In the genomic region with DNA sequence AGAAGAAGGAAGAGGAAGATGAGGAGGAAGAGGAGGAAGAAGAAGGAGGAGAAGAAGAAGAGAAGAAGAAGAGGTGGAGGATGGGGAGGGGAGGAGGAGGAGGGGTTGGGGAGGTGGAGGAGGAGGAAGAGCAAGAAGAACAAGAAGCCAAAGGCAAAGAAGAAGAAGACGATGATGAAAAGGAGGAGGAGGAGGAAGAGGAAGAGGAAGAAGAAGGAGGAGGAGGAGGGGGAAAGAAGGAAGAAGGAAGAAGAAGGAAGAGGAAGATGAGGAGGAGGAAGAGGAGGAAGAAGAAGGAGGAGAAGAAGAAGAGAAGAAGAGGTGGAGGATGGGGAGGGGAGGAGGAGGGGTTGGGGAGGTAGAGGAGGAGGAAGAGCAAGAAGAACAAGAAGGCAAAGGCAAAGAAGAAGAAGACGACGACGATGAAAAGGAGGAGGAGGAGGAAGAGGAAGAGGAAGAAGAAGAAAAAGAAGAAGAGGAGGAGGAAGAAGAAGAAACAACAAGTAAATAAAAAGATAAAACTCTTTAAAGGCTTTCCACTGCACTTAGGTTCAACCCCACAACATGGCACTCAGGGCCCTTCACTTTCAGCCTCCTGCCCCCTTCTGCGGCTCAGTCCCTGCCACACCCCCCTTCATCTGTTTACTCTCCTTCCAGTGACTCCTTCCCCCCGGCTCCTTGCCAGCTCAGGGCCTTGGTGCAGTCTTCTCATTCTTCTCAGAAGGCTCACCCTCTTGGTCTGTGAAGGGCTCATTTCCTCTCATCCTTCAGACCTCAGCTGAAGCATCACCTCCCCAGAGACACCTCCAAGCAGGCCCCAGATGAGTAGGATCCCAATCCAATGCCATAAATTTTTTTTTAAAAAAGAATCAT, we compare ENCODE assay signal across 16 cellular contexts.
A peak's percentile ranks its signal among the peaks of the same experiment; 100 is the strongest.
DNase-seq lines count a peak whose midpoint lies in the region; ATAC-seq lines count a peak whose summit lies in the region.
"Had no signal": no experiment of that assay in that cellular context is flagged by ENCODE, and none has a peak within 500 bp of the region (broad histone marks: within the 10 kb centered on the region; RNA-seq: fewer than 3 reads in every experiment).

No MANE protein-coding gene starts in this region.

- peaks cover 8 to 24% of the 10 kb centered on the region in 2 donors for H3K4me1 ChIP-seq in naive thymus-derived CD4-positive, alpha-beta T cell (ENCODE audit: control insufficient read depth in 2 of 2, insufficient read depth in 2 of 2, low read length in 2 of 2)
- H3K4me1 ChIP-seq: foreskin keratinocyte had no signal

- no peak overlapping the region for H3K27ac ChIP-seq in naive thymus-derived CD4-positive, alpha-beta T cell (ENCODE audit: low read depth, low read length)
- H3K27ac ChIP-seq: foreskin keratinocyte had no signal

- H3K9me3 Mint-ChIP-seq in activated T-helper 2 cell treated with anti-CD3 and anti-CD28 coated beads, Interferon-gamma antibody, Interleukin-2, Interleukin-4, amounts not matched to agents 10 μg/mL and 5 μg/mL and 100 μg/mL, durations not matched to agents 14 hours and 24 hours and 36 hours = no peaks in the 10 kb centered on the region
- H3K9me3 Mint-ChIP-seq in naive thymus-derived CD4-positive, alpha-beta T cell = peaks cover 0 to 4% (median 0%) of the 10 kb centered on the region in 11 donors
- H3K9me3 Mint-ChIP-seq: neural crest cell had no signal

- H3K27ac Mint-ChIP-seq in activated T-helper 2 cell treated with anti-CD3 and anti-CD28 coated beads, Interferon-gamma antibody, Interleukin-2, Interleukin-4, amounts not matched to agents 10 μg/mL and 5 μg/mL and 100 μg/mL, durations not matched to agents 14 hours and 24 hours and 36 hours = peak overlapping the region; percentile 72
- H3K27ac Mint-ChIP-seq in naive thymus-derived CD4-positive, alpha-beta T cell = peak overlapping the region; percentile 51 to 97 (median 75)
- H3K27ac Mint-ChIP-seq: dendritic cell treated with granulocyte-macrophage colony-stimulating factor and Interleukin-4, amounts not matched to agents 40 ng/mL and 50 ng/mL, for 4 days had no signal

- no peaks in the 10 kb centered on the region for H3K36me3 ChIP-seq in naive thymus-derived CD4-positive, alpha-beta T cell (ENCODE audit: control insufficient read depth in 2 of 3, insufficient read depth in 3 of 3, low read length in 3 of 3)

- no peak overlapping the region for H3K4me3 ChIP-seq in naive thymus-derived CD4-positive, alpha-beta T cell (ENCODE audit: low read length)

- H3K4me1 Mint-ChIP-seq in activated T-helper 2 cell treated with anti-CD3 and anti-CD28 coated beads, Interferon-gamma antibody, Interleukin-2, Interleukin-4, amounts not matched to agents 10 μg/mL and 5 μg/mL and 100 μg/mL, durations not matched to agents 14 hours and 24 hours and 36 hours (ENCODE audit: low read depth) = peaks cover 67% of the 10 kb centered on the region
- peaks cover 27 to 72% (median 57%) of the 10 kb centered on the region in 7 donors for H3K4me1 Mint-ChIP-seq in naive thymus-derived CD4-positive, alpha-beta T cell

- H3K27me3 ChIP-seq in naive thymus-derived CD4-positive, alpha-beta T cell (ENCODE audit: control insufficient read depth in 2 of 2, insufficient read depth in 2 of 2, low read length in 2 of 2) = no peaks in the 10 kb centered on the region

- POLR2A ChIA-PET in naive thymus-derived CD4-positive, alpha-beta T cell (lab: Charles Lee) = interaction anchor here (0.9 to 1.3 kb wide), 2 partner anchors 8 to 9 kb away, joined by 3 to 4 read pairs; no protein-coding TSS in a partner anchor

- H3K27me3 Mint-ChIP-seq in activated T-helper 2 cell treated with anti-CD3 and anti-CD28 coated beads, Interferon-gamma antibody, Interleukin-2, Interleukin-4, amounts not matched to agents 10 μg/mL and 5 μg/mL and 100 μg/mL, durations not matched to agents 14 hours and 24 hours and 36 hours (ENCODE audit: low read depth) = no peaks in the 10 kb centered on the region
- peaks cover 0 to 7% (median 0%) of the 10 kb centered on the region in 5 donors for H3K27me3 Mint-ChIP-seq in naive thymus-derived CD4-positive, alpha-beta T cell

- intact Hi-C loops in activated T-helper 2 cell treated with anti-CD3 and anti-CD28 coated beads, Interferon-gamma antibody, Interleukin-2, Interleukin-4, amounts not matched to agents 10 μg/mL and 5 μg/mL and 100 μg/mL, durations not matched to agents 14 hours and 24 hours and 36 hours (cut with micrococcal nuclease) = loop anchor here (5.0 kb wide), 2 partner anchors 39 to 121 kb away; no protein-coding TSS in a partner anchor
- intact Hi-C loops in naive thymus-derived CD4-positive, alpha-beta T cell (cut with micrococcal nuclease) = no loop called here

- CTCF ChIA-PET in naive thymus-derived CD4-positive, alpha-beta T cell (lab: Charles Lee) = interaction anchor here (1.0 to 1.4 kb wide), 2 partner anchors 35 to 196 kb away, joined by 3 to 5 read pairs; no protein-coding TSS in a partner anchor

- no peaks in the 10 kb centered on the region for H3K36me3 Mint-ChIP-seq in activated T-helper 2 cell treated with anti-CD3 and anti-CD28 coated beads, Interferon-gamma antibody, Interleukin-2, Interleukin-4, amounts not matched to agents 10 μg/mL and 5 μg/mL and 100 μg/mL, durations not matched to agents 14 hours and 24 hours and 36 hours (ENCODE audit: low read depth)
- peaks cover 0 to 2% (median 0%) of the 10 kb centered on the region in 5 donors for H3K36me3 Mint-ChIP-seq in naive thymus-derived CD4-positive, alpha-beta T cell

- DNase-seq in DMS79 treated with DMSO at 0.1 percent for 48 hours (lab: John Stamatoyannopoulos, UW) (peak; percentile 51), DMS79 (lab: John Stamatoyannopoulos, UW) (no peak), GM04503 (ENCODE audit: low read depth) (peak; percentile 49)
- no peak for DNase-seq in activated T-helper 2 cell treated with anti-CD3 and anti-CD28 coated beads, Interferon-gamma antibody, Interleukin-2, Interleukin-4, amounts not matched to agents 10 μg/mL and 5 μg/mL and 100 μg/mL, durations not matched to agents 14 hours and 24 hours and 36 hours (ENCODE audit: low spot score)
- peak in 2 of 9 donors; percentile 11 to 27 for DNase-seq in naive thymus-derived CD4-positive, alpha-beta T cell
- DNase-seq in NK-92 treated with Interleukin-12 subunit alpha and Interleukin-12 subunit beta, amount 100 ng/mL, for 24 hours (lab: John Stamatoyannopoulos, UW) = no peak
- DNase-seq: 8988T; activated gamma-delta T cell; foreskin keratinocyte; kidney; NCI-H1417 treated with DMSO at 0.1 percent for 48 hours; stimulated activated CD4-positive, alpha-beta T cell treated with anti-CD3 and anti-CD28 coated beads, Interleukin-12 subunit alpha, Interleukin-12 subunit beta, amount 100 ng/mL, for 4 hours had no signal

- no peak for ATAC-seq in naive thymus-derived CD4-positive, alpha-beta T cell
- ATAC-seq in GM21737 (IDR thresholded peaks at IDR 0.05; ENCODE audit: unreplicated experiment) (no peak), GM18519 (IDR thresholded peaks at IDR 0.05; ENCODE audit: low FRiP score, unreplicated experiment) (no peak)
- ATAC-seq: foreskin keratinocyte had no signal

- H3K9me3 ChIP-seq in naive thymus-derived CD4-positive, alpha-beta T cell (ENCODE audit: control insufficient read depth in 2 of 3, low read length in 3 of 3) = no peaks in the 10 kb centered on the region

- H3K4me3 Mint-ChIP-seq in activated T-helper 2 cell treated with anti-CD3 and anti-CD28 coated beads, Interferon-gamma antibody, Interleukin-2, Interleukin-4, amounts not matched to agents 10 μg/mL and 5 μg/mL and 100 μg/mL, durations not matched to agents 14 hours and 24 hours and 36 hours (ENCODE audit: low read depth) = no peak overlapping the region
- H3K4me3 Mint-ChIP-seq in naive thymus-derived CD4-positive, alpha-beta T cell = peak overlapping the region in 4 of 10 donors; percentile 2 to 37 (median 17)
- H3K4me3 Mint-ChIP-seq: dendritic cell treated with granulocyte-macrophage colony-stimulating factor and Interleukin-4, amounts not matched to agents 40 ng/mL and 50 ng/mL, for 4 days; neural crest cell had no signal

Comparison
In these comparisons a context has a peak if more than half of its experiments do, and no peak if none do; other contexts are left out.
1. DNase-seq: peak in DMS79 treated with DMSO at 0.1 percent for 48 hours (single experiment) and GM04503 (single experiment); none in DMS79 (single experiment), activated T-helper 2 cell treated with anti-CD3 and anti-CD28 coated beads, Interferon-gamma antibody, Interleukin-2, Interleukin-4, amounts not matched to agents 10 μg/mL and 5 μg/mL and 100 μg/mL, durations not matched to agents 14 hours and 24 hours and 36 hours (single experiment) and NK-92 treated with Interleukin-12 subunit alpha and Interleukin-12 subunit beta, amount 100 ng/mL, for 24 hours (single experiment).